In genomic region chr4:119930546-119930945, GRCh38 we compare ENCODE assay signal across 34 cellular contexts.
"Had no signal": no experiment of that assay in that cellular context is flagged by ENCODE, and none has a peak within 500 bp of the region (broad histone marks: within the 10 kb centered on the region; RNA-seq: fewer than 3 reads in every experiment).

No MANE protein-coding gene starts in this region.

- H3K4me3 ChIP-seq: esophagus squamous epithelium had no signal

- DNase-seq: activated B cell treated with CpG ODN at 0.5 μM for 24 hours; activated CD4-positive, alpha-beta T cell treated with anti-CD3 and anti-CD28 coated beads for 48 hours; activated CD4-positive, alpha-beta T cell treated with anti-CD3 and anti-CD28 coated beads, Interleukin-2, amount 50 U/mL, for 1 hour; activated CD4-positive, alpha-beta T cell treated with anti-CD3 and anti-CD28 coated beads, Interleukin-2, amount 50 U/mL, for 48 hours; activated CD8-positive, alpha-beta memory T cell treated with anti-CD3 and anti-CD28 coated beads for 24 hours; activated CD8-positive, alpha-beta T cell treated with anti-CD3 and anti-CD28 coated beads for 36 hours; activated gamma-delta T cell; activated naive CD4-positive, alpha-beta T cell; activated naive CD4-positive, alpha-beta T cell treated with anti-CD3 and anti-CD28 coated beads, Interleukin-2, amount 10 ng/mL, durations not matched to agents 7 days and 5 days; activated naive CD8-positive, alpha-beta T cell treated with anti-CD3 and anti-CD28 coated beads, Interleukin-2, amount 10 ng/mL, durations not matched to agents 7 days and 5 days; activated T-cell treated with anti-CD3 and anti-CD28 coated beads, Interleukin-2, amount 50 U/mL, for 24 hours; activated T-cell treated with anti-CD3 and anti-CD28 coated beads, Interleukin-2, amount 50 U/mL, for 72 hours; amniotic stem cell; anterior cingulate cortex; brain microvascular endothelial cell; caudate nucleus; cortex of kidney; dermis blood vessel endothelial cell; effector CD4-positive, alpha-beta T cell; effector memory CD8-positive, alpha-beta T cell; esophagus squamous epithelium; foreskin fibroblast; head of caudate nucleus; T-helper 1 cell; T-helper 17 cell; T1000; WERI-Rb-1 had no signal

- H3K27me3 ChIP-seq: brain microvascular endothelial cell, esophagus squamous epithelium had no signal

- H3K27ac ChIP-seq: brain microvascular endothelial cell, epithelial cell of prostate, esophagus squamous epithelium, WERI-Rb-1 had no signal

- FAIRE-seq: astrocyte, colon, endothelial cell of umbilical vein, frontal cortex had no signal

- H3K36me3 ChIP-seq: brain microvascular endothelial cell, esophagus squamous epithelium, WERI-Rb-1 had no signal

- ATAC-seq: activated CD4-positive, CD25-positive, alpha-beta regulatory T cell treated with anti-CD3 and anti-CD28 coated beads, Interleukin-2, amount 50 U/mL, for 24 hours; activated CD8-positive, alpha-beta T cell treated with anti-CD3 and anti-CD28 coated beads for 36 hours; activated naive CD4-positive, alpha-beta T cell treated with anti-CD3 and anti-CD28 coated beads, Interleukin-2, amount 50 U/mL, for 72 hours; activated T-cell treated with anti-CD3 and anti-CD28 coated beads, Interleukin-2, amount 50 U/mL, for 72 hours; effector memory CD8-positive, alpha-beta T cell; T-helper 17 cell had no signal

- H3K9me3 ChIP-seq: esophagus squamous epithelium had no signal

- H3K4me1 ChIP-seq: esophagus squamous epithelium had no signal
